1 cellular context compared by ENCODE assay signal in genomic region chr4:74038161-74039064, GRCh38.
A peak's percentile ranks its signal among the peaks of the same experiment; 100 is the strongest.
TF ChIP-seq lines count a peak whose summit lies in the region.

CXCL3 (minus strand) TSS chr4:74038689; CDS start chr4:74038611, 78 bp downstream.

TF ChIP-seq in HEK293, 187 proteins besides CTCF, POLR2A, EP300 and RAD21 (continued from another document and continues in another):
- TF ChIP-seq ZNF311 (tag by site-specific recombination; IDR thresholded peaks at IDR 0.05; ENCODE audit: borderline replicate concordance) (no peak), ZNF629 (tag by site-specific recombination; IDR thresholded peaks at IDR 0.05) (peak; percentile 66), ZNF416 (tag by site-specific recombination; IDR thresholded peaks at IDR 0.05) (no peak), ZNF175 (tag by site-specific recombination; IDR thresholded peaks at IDR 0.05) (no peak), ZFHX2 (tag by site-specific recombination; conservative IDR thresholded peaks at IDR 0.05) (peak; percentile 69), KLF17 (tag by site-specific recombination; IDR thresholded peaks at IDR 0.05) (no peak; the same call in 1 of the 2 replicates), GFI1B (tag by site-specific recombination; IDR thresholded peaks at IDR 0.05) (no peak), ZNF211 (tag by site-specific recombination; IDR thresholded peaks at IDR 0.05; ENCODE audit: low read depth) (no peak), ZNF529 (tag by site-specific recombination; IDR thresholded peaks at IDR 0.05; ENCODE audit: insufficient replicate concordance) (no peak), OSR2 (tag by site-specific recombination; IDR thresholded peaks at IDR 0.05) (peak; percentile 56; the same call in 1 of the 2 replicates), ZNF610 (tag by site-specific recombination; IDR thresholded peaks at IDR 0.05; ENCODE audit: borderline replicate concordance) (no peak), ZSCAN16 (tag by site-specific recombination; IDR thresholded peaks at IDR 0.05) (no peak), HOXC10 (CRISPR knock-in tag; IDR thresholded peaks at IDR 0.05) (no peak), ZNF621 (tag by site-specific recombination; IDR thresholded peaks at IDR 0.05) (no peak), ZNF423 (tag by site-specific recombination; IDR thresholded peaks at IDR 0.05) (peak; percentile 77), IKZF3 (tag by site-specific recombination; IDR thresholded peaks at IDR 0.05) (peak; percentile 69), ZNF530 (tag by site-specific recombination; IDR thresholded peaks at IDR 0.05; ENCODE audit: low read depth) (no peak), SCRT2 (tag by site-specific recombination; IDR thresholded peaks at IDR 0.05) (peak; percentile 71), PATZ1 (tag by site-specific recombination; IDR thresholded peaks at IDR 0.05) (peak; percentile 79), ZNF510 (tag by site-specific recombination; IDR thresholded peaks at IDR 0.05; ENCODE audit: insufficient replicate concordance) (no peak), ZNF692 (tag by site-specific recombination; IDR thresholded peaks at IDR 0.05) (peak; percentile 65), ZBTB11 (tag by site-specific recombination; conservative IDR thresholded peaks at IDR 0.05; ENCODE audit: low read depth) (0 out of 2 replicates have a peak, but pooled peaks have one; percentile 29), ZNF624 (tag by site-specific recombination; IDR thresholded peaks at IDR 0.05) (no peak), ZBTB21 (tag by site-specific recombination; IDR thresholded peaks at IDR 0.05) (0 out of 2 replicates have a peak, but pooled peaks have one; percentile 32), ZIC2 (tag by site-specific recombination; IDR thresholded peaks at IDR 0.05) (peak; percentile 33; the same call in 1 of the 2 replicates), ZNF623 (tag by site-specific recombination; IDR thresholded peaks at IDR 0.05) (no peak), ZNF791 (tag by site-specific recombination; IDR thresholded peaks at IDR 0.05) (no peak), ZNF37A (tag by site-specific recombination; IDR thresholded peaks at IDR 0.05) (no peak), ZNF341 (tag by site-specific recombination; IDR thresholded peaks at IDR 0.05; ENCODE audit: low read depth) (no peak), ZNF362 (tag by site-specific recombination; IDR thresholded peaks at IDR 0.05) (no peak), ZNF501 (tag by site-specific recombination; IDR thresholded peaks at IDR 0.05) (0 out of 2 replicates have a peak, but pooled peaks have one; percentile 21), ZBTB1 (tag by site-specific recombination; IDR thresholded peaks at IDR 0.05) (no peak), ZBTB20 (tag by site-specific recombination; IDR thresholded peaks at IDR 0.05) (no peak), PRDM10 (tag by site-specific recombination; IDR thresholded peaks at IDR 0.05) (no peak; the same call in 1 of the 2 replicates), TCF7L2 (IDR thresholded peaks at IDR 0.05; ENCODE audit: borderline replicate concordance, low read depth, low read length) (no peak), ZNF518A (tag by site-specific recombination; conservative IDR thresholded peaks at IDR 0.05; ENCODE audit: low read depth) (no peak), FEZF1 (tag by site-specific recombination; IDR thresholded peaks at IDR 0.05) (no peak), ZNF560 (tag by site-specific recombination; IDR thresholded peaks at IDR 0.05; ENCODE audit: borderline replicate concordance) (no peak), ZNF580 (tag by site-specific recombination; IDR thresholded peaks at IDR 0.05) (no peak), ZBTB17 (tag by site-specific recombination; IDR thresholded peaks at IDR 0.05) (0 out of 2 replicates have a peak, but pooled peaks have one; percentile 16), ZNF76 (tag by site-specific recombination; IDR thresholded peaks at IDR 0.05; ENCODE audit: borderline replicate concordance, low read depth) (0 out of 2 replicates have a peak, but pooled peaks have one; percentile 10), ZFP69B (tag by site-specific recombination; IDR thresholded peaks at IDR 0.05) (no peak), ZNF521 (tag by site-specific recombination; IDR thresholded peaks at IDR 0.05) (no peak), ZNF600 (tag by site-specific recombination; IDR thresholded peaks at IDR 0.05) (0 out of 2 replicates have a peak, but pooled peaks have one; percentile 17), KLF9 (tag by site-specific recombination; IDR thresholded peaks at IDR 0.05; ENCODE audit: low read depth) (peak; percentile 63)
